10 cellular contexts compared by ENCODE assay signal in the genomic region with DNA sequence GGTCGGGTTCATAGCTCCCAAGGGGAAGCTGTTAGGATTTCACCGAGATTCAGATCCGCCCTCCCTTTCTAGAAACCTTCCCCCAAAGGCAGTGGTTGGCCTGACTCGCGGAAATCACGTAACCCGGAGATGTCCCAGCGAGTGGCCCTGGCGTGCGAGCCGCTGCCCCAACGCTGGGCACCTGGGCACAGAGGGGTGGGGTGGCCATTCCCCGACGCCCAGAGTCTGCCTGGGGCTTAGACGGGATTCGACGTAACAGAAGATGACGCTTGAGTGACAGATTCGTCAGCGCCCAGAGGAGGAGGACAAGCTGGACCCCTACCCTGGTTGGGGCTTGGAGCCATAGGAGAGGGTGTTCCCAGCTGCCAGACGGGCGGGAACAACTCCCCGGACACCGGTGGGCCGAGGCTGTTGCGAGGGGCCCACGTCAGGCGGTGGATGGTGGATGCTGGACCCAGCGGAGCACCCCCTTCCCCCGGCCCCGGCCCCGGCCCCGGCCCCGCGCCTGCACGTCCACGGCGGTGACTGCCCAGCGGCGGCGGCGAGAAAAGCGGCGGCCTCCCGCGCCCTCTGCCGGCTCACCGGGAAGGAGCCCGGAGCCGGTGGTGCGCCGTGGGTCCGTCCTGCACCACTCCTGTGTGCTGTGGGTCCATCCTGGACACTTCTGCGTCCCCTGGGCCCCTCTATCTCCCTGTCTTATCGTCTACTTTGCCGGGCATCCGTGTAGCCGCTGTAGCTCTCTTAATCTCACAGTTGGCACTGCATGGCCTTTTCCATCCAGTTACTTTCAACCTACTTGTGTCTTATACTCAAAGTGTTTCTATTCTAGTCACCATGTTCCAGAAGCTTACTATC. TPM values are rescaled to one million over a fixed set of nuclear protein-coding genes. Genes with fewer than 3 reads are reported as not detected.
A peak's percentile ranks its signal among the peaks of the same experiment; 100 is the strongest.
DNase-seq lines count a peak whose midpoint lies in the region; ATAC-seq and TF ChIP-seq lines count a peak whose summit lies in the region.
"Had no signal": no experiment of that assay in that cellular context is flagged by ENCODE, and none has a peak within 500 bp of the region (broad histone marks: within the 10 kb centered on the region; RNA-seq: fewer than 3 reads in every experiment).

No MANE protein-coding gene starts in this region.

- no peaks in the 10 kb centered on the region for H3K36me3 Mint-ChIP-seq in activated T-helper 17 cell treated with anti-CD3 and anti-CD28 coated beads, Interleukin-2, amount 50 U/mL, for 72 hours (ENCODE audit: low read depth)

- no peak overlapping the region for H3K27ac ChIP-seq in thoracic aorta

- no peaks in the 10 kb centered on the region for H3K27me3 ChIP-seq in thoracic aorta (replicated peaks; ENCODE audit: insufficient read depth)

- no peaks in the 10 kb centered on the region for H3K36me3 ChIP-seq in thoracic aorta

- no peak overlapping the region for H3K27ac Mint-ChIP-seq in activated T-helper 17 cell treated with anti-CD3 and anti-CD28 coated beads, Interleukin-2, amount 50 U/mL, for 72 hours

- H3K9me3 ChIP-seq in thoracic aorta, result no peaks in the 10 kb centered on the region

- ATAC-seq in activated T-helper 17 cell treated with anti-CD3 and anti-CD28 coated beads, Interleukin-2, amount 50 U/mL, for 72 hours (replicated peaks), result peak; percentile 57
- ATAC-seq in thoracic aorta (ENCODE audit: insufficient number of reproducible peaks, low FRiP score, low read depth) (no peak), GM18870 (IDR thresholded peaks at IDR 0.05; ENCODE audit: unreplicated experiment) (no peak), HG03521 (IDR thresholded peaks at IDR 0.05; ENCODE audit: unreplicated experiment) (no peak)

- no peaks in the 10 kb centered on the region for H3K4me1 ChIP-seq in thoracic aorta (ENCODE audit: control insufficient read depth in 1 of 2, low read depth in 2 of 2)

- H3K4me3 Mint-ChIP-seq in activated T-helper 17 cell treated with anti-CD3 and anti-CD28 coated beads, Interleukin-2, amount 50 U/mL, for 72 hours, result no peak overlapping the region

- no peak overlapping the region for H3K4me3 ChIP-seq in thoracic aorta

- H3K4me1 Mint-ChIP-seq in activated T-helper 17 cell treated with anti-CD3 and anti-CD28 coated beads, Interleukin-2, amount 50 U/mL, for 72 hours, result peaks cover 5% of the 10 kb centered on the region

- no peaks in the 10 kb centered on the region for H3K9me3 Mint-ChIP-seq in activated T-helper 17 cell treated with anti-CD3 and anti-CD28 coated beads, Interleukin-2, amount 50 U/mL, for 72 hours

- H3K27me3 Mint-ChIP-seq in activated T-helper 17 cell treated with anti-CD3 and anti-CD28 coated beads, Interleukin-2, amount 50 U/mL, for 72 hours, result peaks cover 11% of the 10 kb centered on the region

- TF ChIP-seq CTCF in thoracic aorta (IDR thresholded peaks at IDR 0.05), result peak; percentile 14

- peak; percentile 38 for DNase-seq in activated CD4-positive, alpha-beta T cell treated with anti-CD3 and anti-CD28 coated beads for 48 hours
- no peak for DNase-seq in activated CD4-positive, alpha-beta T cell treated with anti-CD3 and anti-CD28 coated beads for 4 hours
- peak; percentile 61 for DNase-seq in hepatic stellate cell (ENCODE audit: low spot score)
- no peak for DNase-seq in thoracic aorta (ENCODE audit: low spot score)
- DNase-seq in occipital lobe (lab: John Stamatoyannopoulos, UW), result no peak
- DNase-seq: DND-41 had no signal

RNA-seq across cellular contexts. Expression of gene KNDC1, which starts 35.4 kb away (rescaled TPM):
- under 1 TPM; 0.19 to 0.26 TPM for total RNA-seq in activated T-helper 17 cell treated with anti-CD3 and anti-CD28 coated beads, Interleukin-2, amount 50 U/mL, for 72 hours
- total RNA-seq in thoracic aorta (under 1 TPM; 0.14 to 0.95 TPM), occipital lobe (5.9 TPM)
- total RNA-seq: M059J had no signal

RNA-seq across cellular contexts. Expression of gene ADGRA1, which starts 36.9 kb away (rescaled TPM):
- total RNA-seq in activated T-helper 17 cell treated with anti-CD3 and anti-CD28 coated beads, Interleukin-2, amount 50 U/mL, for 72 hours, result not detected
- not detected for total RNA-seq in thoracic aorta
- total RNA-seq in occipital lobe, result 2.5 TPM
- total RNA-seq: M059J had no signal

Comparison
In these comparisons a context has a peak if more than half of its experiments do, and no peak if none do; other contexts are left out.
1. DNase-seq: peak in activated CD4-positive, alpha-beta T cell treated with anti-CD3 and anti-CD28 coated beads for 48 hours (single experiment) and hepatic stellate cell (single experiment); none in activated CD4-positive, alpha-beta T cell treated with anti-CD3 and anti-CD28 coated beads for 4 hours (0 of 2), thoracic aorta (single experiment) and occipital lobe (single experiment).